In genomic region chr9:125970340-125970739, GRCh38 we compare ENCODE assay signal across 1 cellular context.
TF ChIP-seq lines count a peak whose summit lies in the region.

No MANE protein-coding gene starts in this region.

TF ChIP-seq in SK-N-SH treated with all-trans-retinoic acid at 6 μM for 48 hours, 23 proteins besides CTCF, POLR2A, EP300 and RAD21 (continued from another document):
- TF ChIP-seq PATZ1 (CRISPR knock-in tag; IDR thresholded peaks at IDR 0.05; ENCODE audit: borderline replicate concordance) (no peak), ZNF565 (CRISPR knock-in tag; conservative IDR thresholded peaks at IDR 0.05; ENCODE audit: low read depth) (no peak), GLIS3 (CRISPR knock-in tag; IDR thresholded peaks at IDR 0.05) (no peak), ZFP3 (CRISPR knock-in tag; IDR thresholded peaks at IDR 0.05) (no peak), CSDC2 (CRISPR knock-in tag; IDR thresholded peaks at IDR 0.05) (no peak), TCF4 (CRISPR knock-in tag; IDR thresholded peaks at IDR 0.05; ENCODE audit: borderline replicate concordance) (no peak), ARNTL (CRISPR knock-in tag; IDR thresholded peaks at IDR 0.05; ENCODE audit: borderline replicate concordance, low read depth) (no peak)
